8 cellular contexts compared by ENCODE assay signal in genomic region chr17:37743875-37744632, GRCh38. TPM values are rescaled to one million over a fixed set of nuclear protein-coding genes. Genes with fewer than 3 reads are reported as not detected.
DNase-seq lines count a peak whose midpoint lies in the region; ATAC-seq, FAIRE-seq and TF ChIP-seq lines count a peak whose summit lies in the region.

No MANE protein-coding gene starts in this region.

- peak overlapping the region; percentile 69 for H3K27ac Mint-ChIP-seq in chondrocyte (ENCODE audit: unreplicated experiment)
- no peak overlapping the region for H3K27ac Mint-ChIP-seq in naive thymus-derived CD4-positive, alpha-beta T cell

- POLR2A ChIA-PET in naive thymus-derived CD4-positive, alpha-beta T cell (lab: Charles Lee): no interaction called here

- H3K36me3 Mint-ChIP-seq in chondrocyte (ENCODE audit: low read depth): no peaks in the 10 kb centered on the region
- no peaks in the 10 kb centered on the region for H3K36me3 Mint-ChIP-seq in naive thymus-derived CD4-positive, alpha-beta T cell

- H3K27me3 ChIP-seq in GM06990 (replicated peaks; ENCODE audit: control insufficient read depth, insufficient read depth, low read length) (peaks cover 2% of the 10 kb centered on the region), adrenal gland (peaks cover 88% of the 10 kb centered on the region)
- peaks cover 14 to 30% of the 10 kb centered on the region in 2 donors for H3K27me3 ChIP-seq in naive thymus-derived CD4-positive, alpha-beta T cell (ENCODE audit: control insufficient read depth in 2 of 2, insufficient read depth in 2 of 2, low read length in 2 of 2)

- H3K4me3 ChIP-seq in GM06990 (replicated peaks; ENCODE audit: low read depth, low read length) (peak overlapping the region; percentile 57), adrenal gland (peak overlapping the region in 1 of 4 donors; percentile 26)
- H3K4me3 ChIP-seq in naive thymus-derived CD4-positive, alpha-beta T cell (ENCODE audit: low read length): no peak overlapping the region

- peak; percentile 4 for TF ChIP-seq CTCF in GM06990 (IDR thresholded peaks at IDR 0.05; ENCODE audit: insufficient read depth, low read length, poor library complexity, severe bottlenecking)
- no peak for TF ChIP-seq CTCF in chondrocyte (IDR thresholded peaks at IDR 0.05)
- no peak for TF ChIP-seq CTCF in adrenal gland (IDR thresholded peaks at IDR 0.05)
- no peak for TF ChIP-seq CTCF in D721Med (IDR thresholded peaks at IDR 0.05; ENCODE audit: insufficient read depth, missing control alignments)

- H3K27ac ChIP-seq in naive thymus-derived CD4-positive, alpha-beta T cell (ENCODE audit: low read depth, low read length): no peak overlapping the region
- H3K27ac ChIP-seq in adrenal gland: no peak overlapping the region

- ATAC-seq in HG02763 (IDR thresholded peaks at IDR 0.05; ENCODE audit: unreplicated experiment) (peak; percentile 20), HG02588 (IDR thresholded peaks at IDR 0.05; ENCODE audit: unreplicated experiment) (no peak)
- peak; percentile 37 for ATAC-seq in naive thymus-derived CD4-positive, alpha-beta T cell

- intact Hi-C loops in naive thymus-derived CD4-positive, alpha-beta T cell (cut with micrococcal nuclease): loop anchor here in 1 of 2 donors (5.0 kb wide), 2 partner anchors 48 to 802 kb away; no protein-coding TSS in a partner anchor
- intact Hi-C loops in adrenal gland (cut with DNase I): no loop called here

- H3K36me3 ChIP-seq in GM06990 (ENCODE audit: control insufficient read depth, insufficient read depth, low read length): no peaks in the 10 kb centered on the region
- no peaks in the 10 kb centered on the region for H3K36me3 ChIP-seq in naive thymus-derived CD4-positive, alpha-beta T cell (ENCODE audit: control insufficient read depth in 2 of 3, insufficient read depth in 3 of 3, low read length in 3 of 3)
- no peaks in the 10 kb centered on the region for H3K36me3 ChIP-seq in adrenal gland (replicated peaks in 1 of 2)

- no peaks in the 10 kb centered on the region for H3K9me3 Mint-ChIP-seq in chondrocyte (ENCODE audit: low read depth)
- H3K9me3 Mint-ChIP-seq in naive thymus-derived CD4-positive, alpha-beta T cell: peaks cover 0 to 1% (median 0%) of the 10 kb centered on the region in 11 donors

- in situ Hi-C loops in ACHN (cut with HindIII; ENCODE audit: low pct_ligation_motif_present, low pct_unique_long_range_greater_than_20kb, low sequenced_read_pairs): no loop called here

- peak; percentile 23 for DNase-seq in GM06990 (ENCODE audit: extremely low read depth, insufficient read length)
- peak; percentile 93 for DNase-seq in chondrocyte (ENCODE audit: low spot score)
- DNase-seq in naive thymus-derived CD4-positive, alpha-beta T cell: peak in 2 of 9 donors; percentile 7 to 39
- no peak for DNase-seq in ACHN
- DNase-seq in adrenal gland: no peak
- DNase-seq in D721Med (ENCODE audit: insufficient read length, low spot score): no peak

- peaks cover 9% of the 10 kb centered on the region for H3K4me1 Mint-ChIP-seq in chondrocyte (ENCODE audit: low read depth)
- H3K4me1 Mint-ChIP-seq in naive thymus-derived CD4-positive, alpha-beta T cell: peaks cover 14 to 34% (median 24%) of the 10 kb centered on the region in 7 donors

- FAIRE-seq in D721Med (lab: Jason Lieb, UNC): no peak

- H3K9me3 ChIP-seq in naive thymus-derived CD4-positive, alpha-beta T cell (ENCODE audit: control insufficient read depth in 2 of 3, low read length in 3 of 3): no peaks in the 10 kb centered on the region
- H3K9me3 ChIP-seq in adrenal gland (replicated peaks in 1 of 3): no peaks in the 10 kb centered on the region

- peaks cover 8 to 25% of the 10 kb centered on the region in 2 donors for H3K4me1 ChIP-seq in naive thymus-derived CD4-positive, alpha-beta T cell (ENCODE audit: control insufficient read depth in 2 of 2, insufficient read depth in 2 of 2, low read length in 2 of 2)
- H3K4me1 ChIP-seq in adrenal gland (replicated peaks in 1 of 2): peaks cover 4 to 25% of the 10 kb centered on the region in 2 donors

- TF ChIP-seq POLR2A in adrenal gland (IDR thresholded peaks at IDR 0.05): no peak

- H3K27me3 Mint-ChIP-seq in chondrocyte (ENCODE audit: low read depth): peaks cover 21% of the 10 kb centered on the region
- peaks cover 61 to 91% (median 71%) of the 10 kb centered on the region in 5 donors for H3K27me3 Mint-ChIP-seq in naive thymus-derived CD4-positive, alpha-beta T cell

- H3K4me3 Mint-ChIP-seq in chondrocyte (ENCODE audit: unreplicated experiment): peak overlapping the region; percentile 71
- peak overlapping the region in 9 of 10 donors; percentile 32 to 80 (median 71) for H3K4me3 Mint-ChIP-seq in naive thymus-derived CD4-positive, alpha-beta T cell

- CTCF ChIA-PET in naive thymus-derived CD4-positive, alpha-beta T cell (lab: Charles Lee): no interaction called here

- WGBS in adrenal gland, 4 donors: 12 to 19% (median 15%) methylated on average over 20 to 61 of the region's 61 CpGs

RNA-seq across cellular contexts. Expression of gene HNF1B, which starts 0.8 kb away (rescaled TPM):
- 3.6 to 10.5 TPM (median 10.1 TPM) in 3 replicates for total RNA-seq in chondrocyte
- 1 to 10 TPM in 1 of 5 experiments, not detected in 4; 1.4 TPM for total RNA-seq in naive thymus-derived CD4-positive, alpha-beta T cell
- not detected for polyA plus RNA-seq in naive thymus-derived CD4-positive, alpha-beta T cell
- under 1 TPM in 2 of 8 donors, not detected in 6; 0.08 to 0.11 TPM for total RNA-seq in adrenal gland
- polyA plus RNA-seq in adrenal gland: under 1 TPM in 1 of 3 donors, not detected in 2; 0.03 TPM

Comparison
In these comparisons a context has a peak if more than half of its experiments do, and no peak if none do; other contexts are left out.
1. DNase-seq: peak in GM06990 (single experiment) and chondrocyte (single experiment); none in ACHN (single experiment), adrenal gland (0 of 7) and D721Med (single experiment).